ENCODE assay signal across 10 cellular contexts in the genomic region with DNA sequence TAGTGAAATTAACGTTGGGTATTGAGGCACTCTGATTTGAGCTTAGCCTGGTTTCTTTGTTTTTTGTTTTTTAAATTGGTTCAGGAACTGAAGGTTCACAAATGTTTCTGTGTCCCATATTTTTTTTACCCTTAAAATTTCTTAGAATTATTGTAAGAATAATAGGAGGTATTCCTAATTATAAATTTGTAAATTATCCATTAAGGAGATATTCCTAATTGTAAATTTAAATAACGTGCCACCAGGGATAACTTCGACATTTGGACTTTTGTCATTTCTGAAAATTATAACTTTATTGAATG. TPM values are rescaled to one million over a fixed set of nuclear protein-coding genes. Genes with fewer than 3 reads are reported as not detected.
A peak's percentile ranks its signal among the peaks of the same experiment; 100 is the strongest.
DNase-seq lines count a peak whose midpoint lies in the region; ATAC-seq, FAIRE-seq and TF ChIP-seq lines count a peak whose summit lies in the region.
"Had no signal": no experiment of that assay in that cellular context is flagged by ENCODE, and none has a peak within 500 bp of the region (broad histone marks: within the 10 kb centered on the region; RNA-seq: fewer than 3 reads in every experiment).

No MANE protein-coding gene starts in this region.

- POLR2A ChIA-PET in A549 (lab: Yijun Ruan, JAX) (interaction anchor here (1.1 kb wide), 1 partner anchor 170 kb away, joined by 3 read pairs; no protein-coding TSS in a partner anchor), H1 (lab: Charles Lee; ENCODE audit: partially characterized antibody) (interaction anchor here (0.6 to 5.5 kb wide), 10 partner anchors 14 to 139 kb away, joined by 3 to 103 read pairs (median 23); no protein-coding TSS in a partner anchor)
- POLR2A ChIA-PET in naive thymus-derived CD8-positive, alpha-beta T cell (lab: Charles Lee), result no interaction called here

- H3K9me3 Mint-ChIP-seq in naive thymus-derived CD8-positive, alpha-beta T cell, result peaks cover 0 to 1% (median 0%) of the 10 kb centered on the region in 9 donors

- H3K23me2 ChIP-seq in H1 (ENCODE audit: low read depth, low read length), result peaks cover 16% of the 10 kb centered on the region

- H4K5ac ChIP-seq in H1 (ENCODE audit: insufficient read length, low read depth, low read length), result no peak overlapping the region

- H2BK120ac ChIP-seq in H1 (replicated peaks; ENCODE audit: low read depth, low read length), result no peak overlapping the region

- FAIRE-seq in A549 (lab: Jason Lieb, UNC) (no peak), H1 (lab: Jason Lieb, UNC) (no peak)

- peak overlapping the region; percentile 56 to 81 (median 74) for H3K4me3 Mint-ChIP-seq in naive thymus-derived CD8-positive, alpha-beta T cell

- H3K4me2 ChIP-seq in A549, result peak overlapping the region; percentile 80
- peak overlapping the region; percentile 75 to 93 for H3K4me2 ChIP-seq in H1 (ENCODE audit: insufficient read depth in 1 of 2, low read depth in 2 of 2, low read length in 2 of 2)

- H3K4me3 ChIP-seq in A549, result peak overlapping the region; percentile 98
- peak overlapping the region; percentile 68 for H3K4me3 ChIP-seq in MG63
- peak overlapping the region; percentile 71 to 98 (median 80) for H3K4me3 ChIP-seq in H1 (ENCODE audit: extremely low read depth in 1 of 4, insufficient read depth in 2 of 4, low read depth in 3 of 4, low read length in 4 of 4)

- CTCF ChIA-PET in A549 (lab: Yijun Ruan, JAX), result interaction anchor here (0.6 to 1.6 kb wide), 3 partner anchors 10 to 162 kb away, joined by 4 read pairs; no protein-coding TSS in a partner anchor
- CTCF ChIA-PET in H1 (lab: Charles Lee; ENCODE audit: partially characterized antibody), result interaction anchor here (0.7 to 1.9 kb wide), 6 partner anchors 10 to 162 kb away, joined by 4 to 10 read pairs (median 6); no protein-coding TSS in a partner anchor

- no peak for TF ChIP-seq POLR2A in A549 (IDR thresholded peaks at IDR 0.05; ENCODE audit: low read length)
- no peak for TF ChIP-seq POLR2A in H1 (IDR thresholded peaks at IDR 0.05; ENCODE audit: control extremely low read depth in 1 of 2, low read depth in 2 of 2, low read length in 2 of 2)

- peaks cover 0 to 29% (median 8%) of the 10 kb centered on the region in 5 donors for H3K27me3 Mint-ChIP-seq in naive thymus-derived CD8-positive, alpha-beta T cell

- no peak overlapping the region for H2BK12ac ChIP-seq in H1 (ENCODE audit: low read depth, low read length)

- H3K14ac ChIP-seq in H1 (ENCODE audit: insufficient read length), result no peak overlapping the region

- H3K9me3 ChIP-seq in A549 (no peaks in the 10 kb centered on the region), MG63 (no peaks in the 10 kb centered on the region), H1 (ENCODE audit: insufficient read depth in 2 of 2, low read depth in 1 of 2, low read length in 1 of 2) (no peaks in the 10 kb centered on the region)

- no peak overlapping the region for H2BK5ac ChIP-seq in H1 (ENCODE audit: low read depth, low read length)

- H3K18ac ChIP-seq in H1 (ENCODE audit: extremely low read depth, low read length), result no peak overlapping the region; the same call in 1 of the 2 replicates

- H2AK5ac ChIP-seq in H1 (ENCODE audit: low read depth, low read length), result no peak overlapping the region

- H3K56ac ChIP-seq in H1 (replicated peaks; ENCODE audit: insufficient read length, low read depth, low read length), result no peak overlapping the region

- peak overlapping the region in 2 of 10 donors; percentile 68 to 70 for H3K27ac Mint-ChIP-seq in naive thymus-derived CD8-positive, alpha-beta T cell

- no peak overlapping the region for H4K8ac ChIP-seq in H1 (ENCODE audit: extremely low read depth, insufficient read depth, low read length)

- H4K20me1 ChIP-seq in H1 (replicated peaks in 1 of 2; ENCODE audit: control insufficient read depth in 1 of 2, insufficient read depth in 2 of 2, low read length in 2 of 2), result peaks cover 7 to 12% of the 10 kb centered on the region in 2 experiments

- H3K4me1 ChIP-seq in A549 (peaks cover 24% of the 10 kb centered on the region), H1 (replicated peaks in 1 of 4; ENCODE audit: control insufficient read depth in 3 of 4, insufficient read depth in 4 of 4, low read length in 3 of 4) (peaks cover under 1 to 19% (median 13%) of the 10 kb centered on the region in 4 experiments)

- no peak overlapping the region for H3K23ac ChIP-seq in H1 (ENCODE audit: insufficient read length)

- peaks cover 0 to 13% (median 11%) of the 10 kb centered on the region in 4 donors for H3K4me1 Mint-ChIP-seq in naive thymus-derived CD8-positive, alpha-beta T cell

- H3K36me3 ChIP-seq in MG63, result no peaks in the 10 kb centered on the region; the same call in 1 of the 2 replicates
- H3K36me3 ChIP-seq in H1 (ENCODE audit: control insufficient read depth in 2 of 4, insufficient read depth in 4 of 4, low read length in 3 of 4), result no peaks in the 10 kb centered on the region

- TF ChIP-seq EP300 in A549 (IDR thresholded peaks at IDR 0.05) (no peak), H1 (IDR thresholded peaks at IDR 0.05; ENCODE audit: borderline replicate concordance in 1 of 2, low read depth in 2 of 2, low read length in 2 of 2) (no peak)

- H3K9ac ChIP-seq in H1 (replicated peaks in 1 of 4; ENCODE audit: extremely low read depth in 1 of 4, low read depth in 3 of 4, low read length in 3 of 4), result peak overlapping the region in 3 of 4 experiments; percentile 13 to 87 (median 74); a peak in 5 of 7 replicates

- no peak overlapping the region for H3K4ac ChIP-seq in H1 (replicated peaks; ENCODE audit: insufficient read length, low read depth, low read length)

- WGBS in A549 (ENCODE audit: missing lambda C conversion rate), result 9% methylated on average over 3 of the region's 3 CpGs
- 5% methylated on average over 3 of the region's 3 CpGs; no CpG with 5 or more reads in 1 of the 2 experiments for WGBS in H1 (ENCODE audit: extremely low coverage in 1 of 2, insufficient coverage in 1 of 2, insufficient read length in 1 of 2, insufficient replicate concordance in 2 of 2, low coverage in 1 of 2, low lambda C conversion rate in 2 of 2, missing lambda C conversion rate in 1 of 2), 2 experiments

- no peak for TF ChIP-seq RAD21 in A549 (conservative IDR thresholded peaks at IDR 0.05 in 1 of 2, IDR thresholded peaks at IDR 0.05 in 1 of 2)
- TF ChIP-seq RAD21 in H1 (IDR thresholded peaks at IDR 0.05 in 1 of 2, conservative IDR thresholded peaks at IDR 0.05 in 1 of 2; ENCODE audit: low read depth in 2 of 2, low read length in 2 of 2), result no peak

- TF ChIP-seq CTCF in A549 (IDR thresholded peaks at IDR 0.05), result no peak
- no peak for TF ChIP-seq CTCF in H1 (IDR thresholded peaks at IDR 0.05; ENCODE audit: control extremely low read depth in 1 of 3, insufficient read depth in 1 of 3, low read depth in 1 of 3, low read length in 3 of 3)

- H3K79me1 ChIP-seq in H1 (ENCODE audit: low read depth, low read length), result peaks cover 2% of the 10 kb centered on the region; the same call in 1 of the 2 replicates

- no peak overlapping the region for H2BK15ac ChIP-seq in H1 (ENCODE audit: low read length)

- H4K91ac ChIP-seq in H1 (replicated peaks; ENCODE audit: insufficient read length, low read length), result no peak overlapping the region

- no peaks in the 10 kb centered on the region for H3K36me3 Mint-ChIP-seq in naive thymus-derived CD8-positive, alpha-beta T cell

- ATAC-seq in A549 (no peak), GM19467 (IDR thresholded peaks at IDR 0.05; ENCODE audit: unreplicated experiment) (no peak)
- ATAC-seq in naive thymus-derived CD8-positive, alpha-beta T cell, result no peak

- no peaks in the 10 kb centered on the region for H3K27me3 ChIP-seq in MG63
- no peaks in the 10 kb centered on the region; a peak in 1 of 7 replicates for H3K27me3 ChIP-seq in H1 (replicated peaks in 1 of 4; ENCODE audit: control insufficient read depth in 3 of 4, extremely low read depth in 1 of 4, insufficient read depth in 3 of 4, low read length in 3 of 4)

- H3K27ac ChIP-seq in A549 (peak overlapping the region; percentile 99), H1 (ENCODE audit: low read depth, low read length) (no peak overlapping the region; the same call in 1 of the 2 replicates)

- no peak overlapping the region for H2BK20ac ChIP-seq in H1 (ENCODE audit: low read length)

- H2AFZ ChIP-seq in H1 (ENCODE audit: low read length), result no peak overlapping the region

- H3K79me2 ChIP-seq in H1 (ENCODE audit: control insufficient read depth in 1 of 2, insufficient read depth in 2 of 2, low read length in 2 of 2), result peaks cover 20 to 61% of the 10 kb centered on the region in 2 experiments

- no peak for DNase-seq in A549 (ENCODE audit: low read depth in 1 of 2, low spot score in 1 of 2)
- DNase-seq in MG63, result no peak
- no peak for DNase-seq in H1 (ENCODE audit: low read depth in 1 of 2, low spot score in 2 of 2)
- DNase-seq in naive thymus-derived CD8-positive, alpha-beta T cell, result no peak
- DNase-seq in activated CD8-positive, alpha-beta memory T cell treated with anti-CD3 and anti-CD28 coated beads, Interleukin-2, amount 50 U/mL, for 48 hours, result no peak
- DNase-seq in SHP77 (lab: John Stamatoyannopoulos, UW), result no peak
- no peak for DNase-seq in KG1 (lab: John Stamatoyannopoulos, UW)
- DNase-seq: DMS79, hippocampal formation had no signal

TF ChIP-seq in H1, 55 proteins besides CTCF, POLR2A, EP300 and RAD21 (continues in another document):
- TF ChIP-seq, protein P1, sequence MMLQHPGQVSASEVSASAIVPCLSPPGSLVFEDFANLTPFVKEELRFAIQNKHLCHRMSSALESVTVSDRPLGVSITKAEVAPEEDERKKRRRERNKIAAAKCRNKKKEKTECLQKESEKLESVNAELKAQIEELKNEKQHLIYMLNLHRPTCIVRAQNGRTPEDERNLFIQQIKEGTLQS (IDR thresholded peaks at IDR 0.05; ENCODE audit: insufficient read depth, low read depth, low read length), result no peak
- TF ChIP-seq SIX5 (IDR thresholded peaks at IDR 0.05; ENCODE audit: low read depth, low read length), result no peak

RNA-seq across cellular contexts. Expression of a gene that starts 1.2 kb away (rescaled TPM):
- polyA plus RNA-seq in A549 (2011; rRNA removed) (22.5 and 26.9 TPM in 2 replicates), A549 (2017; fragmentation: RNase III; extraction: RNeasy Plus Mini Kit Qiagen cat#74134 plus additional on column Dnase treatment) (14.9 to 16.2 TPM (median 15.3 TPM) in 3 replicates), H1 (2011; rRNA removed) (17.6 and 19.7 TPM in 2 replicates)
- polyA plus RNA-seq in A549 (2012; cell fraction: cytosol; rRNA removed), result 9.2 and 9.9 TPM in 2 replicates
- 7.1 and 10.2 TPM in 2 replicates for polyA plus RNA-seq in A549 (2012; cell fraction: nucleus; rRNA removed)
- polyA minus RNA-seq in A549 (2011; rRNA and poly(A)+ RNA removed), result 16.3 and 18.3 TPM in 2 replicates
- total RNA-seq in MG63 (2014; rRNA removed; shearing (Covaris generic); ENCODE audit: low replicate concordance), result 11.4 and 16.0 TPM in 2 replicates
- total RNA-seq in H1 (2021; fragmentation: NEBNext Ultra II Directional; extraction: Animal tissue kit (Norgen Biotek cat#: 25700)), result 135 and 138 TPM in 2 replicates
- 34.7 TPM for polyA plus RNA-seq in H1 (2011; cell fraction: cytosol; rRNA removed)
- 91.3 TPM for polyA plus RNA-seq in H1 (2011; cell fraction: nucleus; rRNA removed)
- 42.6 to 53.5 TPM (median 51.2 TPM) in 4 replicates for polyA plus RNA-seq in H1 (2012, experiment 1 of 2)
- 2.1 TPM for polyA plus RNA-seq in H1 (2012, experiment 2 of 2)
- polyA plus RNA-seq in H1 (2013, experiment 1 of 2), result 61.9 TPM
- polyA plus RNA-seq in H1 (2013, experiment 2 of 2), result 56.0 TPM
- polyA minus RNA-seq in H1 (2011; rRNA and poly(A)+ RNA removed), result 69.2 and 84.2 TPM in 2 replicates
- 47.3 TPM for polyA minus RNA-seq in H1 (2011; cell fraction: cytosol; rRNA and poly(A)+ RNA removed)
- polyA minus RNA-seq in H1 (2011; cell fraction: nucleus; rRNA and poly(A)+ RNA removed), result 203 TPM
- total RNA-seq in naive thymus-derived CD8-positive, alpha-beta T cell, result 1 to 10 TPM; 7.4 to 8.0 TPM
- 1 to 10 TPM in 1 of 3 donors, under 1 TPM in 2; 0.59 to 1.0 (median 0.77) TPM for polyA plus RNA-seq in naive thymus-derived CD8-positive, alpha-beta T cell
